ENCODE assay signal across 8 cellular contexts in genomic region chr9:129611302-129611800, GRCh38. TPM values are rescaled to one million over a fixed set of nuclear protein-coding genes. Genes with fewer than 3 reads are reported as not detected.
A peak's percentile ranks its signal among the peaks of the same experiment; 100 is the strongest.
DNase-seq lines count a peak whose midpoint lies in the region; ATAC-seq and TF ChIP-seq lines count a peak whose summit lies in the region.

No MANE protein-coding gene starts in this region.

- TF ChIP-seq CTCF in AG04450 (IDR thresholded peaks at IDR 0.05; ENCODE audit: low read depth, low read length) (no peak), HEK293 (tag by site-specific recombination; IDR thresholded peaks at IDR 0.05) (no peak), mammary epithelial cell (conservative IDR thresholded peaks at IDR 0.05 in 1 of 2, IDR thresholded peaks at IDR 0.05 in 1 of 2; ENCODE audit: extremely low read depth in 1 of 2, insufficient read depth in 1 of 2, low read depth in 1 of 2, low read length in 2 of 2) (no peak)

- H3K27me3 Mint-ChIP-seq in naive thymus-derived CD4-positive, alpha-beta T cell: peaks cover 0 to 4% (median 0%) of the 10 kb centered on the region in 5 donors

- H3K9me3 Mint-ChIP-seq in naive thymus-derived CD4-positive, alpha-beta T cell: no peaks in the 10 kb centered on the region

- H3K4me1 ChIP-seq in HEK293 (ENCODE audit: control insufficient read depth, insufficient read depth, low read length) (no peaks in the 10 kb centered on the region; the same call in 1 of the 2 replicates), mammary epithelial cell (ENCODE audit: insufficient read depth, low read length) (peaks cover 22% of the 10 kb centered on the region)
- H3K4me1 ChIP-seq in naive thymus-derived CD4-positive, alpha-beta T cell (ENCODE audit: control insufficient read depth in 2 of 2, insufficient read depth in 2 of 2, low read length in 2 of 2): peaks cover 19 to 21% of the 10 kb centered on the region in 2 donors

- H3K36me3 Mint-ChIP-seq in naive thymus-derived CD4-positive, alpha-beta T cell: no peaks in the 10 kb centered on the region

- 27% methylated on average over 7 of the region's 12 CpGs for WGBS in mammary epithelial cell (ENCODE audit: low coverage, missing lambda C conversion rate)

- peak overlapping the region in 2 of 9 donors; percentile 74 to 85 for H3K27ac Mint-ChIP-seq in naive thymus-derived CD4-positive, alpha-beta T cell

- no TSS peak for BruUV-seq in mammary epithelial cell (replicated peaks; lab: Mats Ljungman, UMichigan)

- H3K4me3 ChIP-seq in AG04450 (ENCODE audit: low read depth, low read length) (peak overlapping the region; percentile 68; the same call in 1 of the 2 replicates), HEK293 (ENCODE audit: low read depth, low read length) (no peak overlapping the region), mammary epithelial cell (replicated peaks in 1 of 3; ENCODE audit: insufficient read depth in 1 of 3, low read depth in 2 of 3, low read length in 3 of 3) (no peak overlapping the region)
- H3K4me3 ChIP-seq in naive thymus-derived CD4-positive, alpha-beta T cell (ENCODE audit: low read length): no peak overlapping the region

- in situ Hi-C loops in mammary epithelial cell (cut with MboI; ENCODE audit: low sequenced_read_pairs in 2 of 2): loop anchor here in 1 of 2 donors (5.0 to 25.0 kb wide), 3 partner anchors 274 to 479 kb away; partner anchors contain the start of gene IER5L

- H3K36me3 ChIP-seq in HEK293 (ENCODE audit: control insufficient read depth in 2 of 2, insufficient read depth in 1 of 2, low read length in 2 of 2) (no peaks in the 10 kb centered on the region), mammary epithelial cell (ENCODE audit: insufficient read depth, low read length) (no peaks in the 10 kb centered on the region)
- H3K36me3 ChIP-seq in naive thymus-derived CD4-positive, alpha-beta T cell (ENCODE audit: control insufficient read depth in 2 of 3, insufficient read depth in 3 of 3, low read length in 3 of 3): no peaks in the 10 kb centered on the region

- CTCF ChIA-PET in AG04450 (lab: Charles Lee): interaction anchor here (0.5 to 2.2 kb wide), 18 partner anchors 12 to 485 kb away, joined by 3 to 21 read pairs (median 4); no protein-coding TSS in a partner anchor
- CTCF ChIA-PET in HEK293 (lab: Yijun Ruan, JAX): interaction anchor here (0.5 to 23.4 kb wide), 28 partner anchors 10 to 750 kb away, joined by 3 to 507 read pairs (median 4); partner anchors contain the start of genes C9orf50 and NTMT1
- CTCF ChIA-PET in mammary epithelial cell (lab: Charles Lee; ENCODE audit: low non-redundant PET): interaction anchor here (0.9 to 1.1 kb wide), 2 partner anchors 13 to 471 kb away, joined by 4 read pairs; no protein-coding TSS in a partner anchor
- CTCF ChIA-PET in naive thymus-derived CD4-positive, alpha-beta T cell (lab: Charles Lee): interaction anchor here (0.5 to 3.0 kb wide), 14 partner anchors 10 to 481 kb away, joined by 3 to 23 read pairs (median 4); partner anchors contain the start of gene C9orf50

- intact Hi-C loops in mammary epithelial cell (cut with micrococcal nuclease): loop anchor here (1.0 to 5.0 kb wide), 8 partner anchors 13 to 759 kb away; no protein-coding TSS in a partner anchor
- intact Hi-C loops in naive thymus-derived CD4-positive, alpha-beta T cell (cut with micrococcal nuclease): loop anchor here (1.0 to 2.0 kb wide), 5 partner anchors 13 to 229 kb away; no protein-coding TSS in a partner anchor

- H4K20me1 ChIP-seq in mammary epithelial cell (ENCODE audit: insufficient read depth, low read length): no peaks in the 10 kb centered on the region

- peak overlapping the region; percentile 82 for H2AFZ ChIP-seq in mammary epithelial cell (ENCODE audit: low read depth, low read length)

- ATAC-seq in naive thymus-derived CD4-positive, alpha-beta T cell: no peak
- ATAC-seq in left lobe of liver (no peak), HG03095 (IDR thresholded peaks at IDR 0.05; ENCODE audit: unreplicated experiment) (no peak), HG02571 (IDR thresholded peaks at IDR 0.05; ENCODE audit: unreplicated experiment) (no peak)

- dilution Hi-C loops in mammary epithelial cell (cut with HindIII; ENCODE audit: low sequenced_read_pairs): loop anchor here (25.0 kb wide), 1 partner anchor 274 kb away; no protein-coding TSS in a partner anchor

- no peak overlapping the region for H3K27ac ChIP-seq in AG04450 (ENCODE audit: low read depth, low read length)
- H3K27ac ChIP-seq in HEK293 (ENCODE audit: extremely low read depth, low read depth, low read length): no peak overlapping the region
- H3K27ac ChIP-seq in mammary epithelial cell (ENCODE audit: insufficient read depth, low read depth, low read length): no peak overlapping the region
- no peak overlapping the region for H3K27ac ChIP-seq in naive thymus-derived CD4-positive, alpha-beta T cell (ENCODE audit: low read depth, low read length)

- POLR2A ChIA-PET in AG04450 (lab: Yijun Ruan, JAX): interaction anchor here (1.0 to 1.2 kb wide), 2 partner anchors 151 to 434 kb away, joined by 3 to 5 read pairs; partner anchors contain the start of gene IER5L
- POLR2A ChIA-PET in HEK293 (lab: Yijun Ruan, JAX): interaction anchor here (1.4 kb wide), 1 partner anchor 471 kb away, joined by 9 read pairs; no protein-coding TSS in a partner anchor
- POLR2A ChIA-PET in naive thymus-derived CD4-positive, alpha-beta T cell (lab: Charles Lee): interaction anchor here (1.2 to 1.9 kb wide), 2 partner anchors 13 to 471 kb away, joined by 7 to 11 read pairs; no protein-coding TSS in a partner anchor

- no peaks in the 10 kb centered on the region for H3K27me3 ChIP-seq in AG04450 (ENCODE audit: control insufficient read depth, insufficient read depth, low read length)
- H3K27me3 ChIP-seq in mammary epithelial cell (ENCODE audit: insufficient read depth, low read length): no peaks in the 10 kb centered on the region
- H3K27me3 ChIP-seq in naive thymus-derived CD4-positive, alpha-beta T cell (ENCODE audit: control insufficient read depth in 2 of 2, insufficient read depth in 2 of 2, low read length in 2 of 2): no peaks in the 10 kb centered on the region

- no peak overlapping the region for H3K9ac ChIP-seq in mammary epithelial cell (ENCODE audit: insufficient read depth, low read length)

- H3K4me1 Mint-ChIP-seq in naive thymus-derived CD4-positive, alpha-beta T cell: peaks cover 13 to 37% (median 28%) of the 10 kb centered on the region in 7 donors

- H3K4me2 ChIP-seq in mammary epithelial cell (ENCODE audit: insufficient read depth, low read depth, low read length): peak overlapping the region; percentile 100

- H3K9me3 ChIP-seq in AG04450 (ENCODE audit: control insufficient read depth, insufficient read depth, low read length): no peaks in the 10 kb centered on the region; the same call in 1 of the 2 replicates
- no peaks in the 10 kb centered on the region for H3K9me3 ChIP-seq in HEK293 (ENCODE audit: control insufficient read depth, insufficient read depth, low read depth, low read length)
- H3K9me3 ChIP-seq in mammary epithelial cell (replicated peaks; ENCODE audit: insufficient read depth, low read length): no peaks in the 10 kb centered on the region
- H3K9me3 ChIP-seq in naive thymus-derived CD4-positive, alpha-beta T cell (ENCODE audit: control insufficient read depth in 2 of 3, low read length in 3 of 3): no peaks in the 10 kb centered on the region

- peak overlapping the region in 9 of 10 donors; percentile 57 to 96 (median 80) for H3K4me3 Mint-ChIP-seq in naive thymus-derived CD4-positive, alpha-beta T cell

- no peak for DNase-seq in AG04450 (ENCODE audit: low read depth, low spot score)
- DNase-seq in mammary epithelial cell: no peak
- no peak for DNase-seq in naive thymus-derived CD4-positive, alpha-beta T cell
- DNase-seq in left lobe of liver (ENCODE audit: low spot score): no peak
- no peak for DNase-seq in foreskin melanocyte

- no peaks in the 10 kb centered on the region for H3K79me2 ChIP-seq in mammary epithelial cell (ENCODE audit: insufficient read depth, low read length)

TF ChIP-seq in HEK293, 187 proteins besides CTCF, POLR2A, EP300 and RAD21 (continues in another document):
- TF ChIP-seq ZNF335 (tag by site-specific recombination; conservative IDR thresholded peaks at IDR 0.05) (0 out of 2 replicates have a peak, but pooled peaks have one; percentile 38), GLIS1 (tag by site-specific recombination; IDR thresholded peaks at IDR 0.05) (no peak), YY1 (tag by site-specific recombination; IDR thresholded peaks at IDR 0.05) (peak; percentile 81; the same call in 1 of the 2 replicates)

RNA-seq across cellular contexts. Expression of gene C9orf50, which starts 9.6 kb away (rescaled TPM):
- polyA plus RNA-seq in AG04450 (2011; rRNA removed) (0.26 and 0.30 TPM in 2 replicates), mammary epithelial cell (not detected)
- not detected in 2 replicates for polyA minus RNA-seq in AG04450 (2011; rRNA and poly(A)+ RNA removed)
- total RNA-seq in mammary epithelial cell (not detected), left lobe of liver (not detected)
- not detected for polyA minus RNA-seq in mammary epithelial cell
- total RNA-seq in naive thymus-derived CD4-positive, alpha-beta T cell: not detected
- polyA plus RNA-seq in naive thymus-derived CD4-positive, alpha-beta T cell: not detected

RNA-seq across cellular contexts. Expression of gene NTMT1, which starts 14.6 kb away (rescaled TPM):
- polyA plus RNA-seq in AG04450 (2011; rRNA removed) (49.3 and 50.4 TPM in 2 replicates), mammary epithelial cell (59.9 TPM)
- 25.3 and 30.8 TPM in 2 replicates for polyA minus RNA-seq in AG04450 (2011; rRNA and poly(A)+ RNA removed)
- total RNA-seq in mammary epithelial cell (10 to 100 TPM; 15.0 to 44.6 TPM), left lobe of liver (19.9 TPM)
- 49.3 TPM for polyA minus RNA-seq in mammary epithelial cell
- total RNA-seq in naive thymus-derived CD4-positive, alpha-beta T cell: 10 to 100 TPM; 31.0 to 50.1 (median 34.2) TPM
- polyA plus RNA-seq in naive thymus-derived CD4-positive, alpha-beta T cell: 10 to 100 TPM; 49.0 to 58.9 TPM

RNA-seq across cellular contexts. Expression of gene ASB6, which starts 30.6 kb away (rescaled TPM):
- polyA plus RNA-seq in AG04450 (2011; rRNA removed) (11.6 and 15.3 TPM in 2 replicates), mammary epithelial cell (25.2 TPM)
- polyA minus RNA-seq in AG04450 (2011; rRNA and poly(A)+ RNA removed): 9.4 and 14.0 TPM in 2 replicates
- total RNA-seq in mammary epithelial cell (10 to 100 TPM; 21.4 to 28.2 TPM), left lobe of liver (6.6 TPM)
- polyA minus RNA-seq in mammary epithelial cell: 8.7 TPM
- 10 to 100 TPM; 25.0 to 33.2 (median 28.1) TPM for total RNA-seq in naive thymus-derived CD4-positive, alpha-beta T cell
- 10 to 100 TPM; 18.5 to 40.9 TPM for polyA plus RNA-seq in naive thymus-derived CD4-positive, alpha-beta T cell

RNA-seq across cellular contexts. Expression of gene PRRX2, which starts 54.1 kb away (rescaled TPM):
- polyA plus RNA-seq in AG04450 (2011; rRNA removed) (8.3 and 15.0 TPM in 2 replicates), mammary epithelial cell (not detected)
- 4.0 and 4.2 TPM in 2 replicates for polyA minus RNA-seq in AG04450 (2011; rRNA and poly(A)+ RNA removed)
- total RNA-seq in mammary epithelial cell (under 1 TPM in 1 of 2 donors, not detected in 1; 0.33 TPM), left lobe of liver (not detected)
- polyA minus RNA-seq in mammary epithelial cell: not detected
- 1 to 10 TPM in 1 of 5 experiments, not detected in 4; 1.1 TPM for total RNA-seq in naive thymus-derived CD4-positive, alpha-beta T cell
- polyA plus RNA-seq in naive thymus-derived CD4-positive, alpha-beta T cell: not detected
